Comparison of ENCODE assay signal across 15 cellular contexts in genomic region chr15:32959077-32959476, GRCh38.
DNase-seq lines count a peak whose midpoint lies in the region; ATAC-seq and TF ChIP-seq lines count a peak whose summit lies in the region.
"Had no signal": no experiment of that assay in that cellular context is flagged by ENCODE, and none has a peak within 500 bp of the region (broad histone marks: within the 10 kb centered on the region; RNA-seq: fewer than 3 reads in every experiment).

No MANE protein-coding gene starts in this region.

- H3K4me1 ChIP-seq in left lung, result no peaks in the 10 kb centered on the region

- no peak overlapping the region for H3K4me3 ChIP-seq in left lung
- H3K4me3 ChIP-seq: ovary, tibial artery had no signal

- DNase-seq in AG08395 (ENCODE audit: low spot score), result peak; percentile 31
- DNase-seq in HT1080 (ENCODE audit: low read depth), result peak; percentile 15
- peak; percentile 64 for DNase-seq in astrocyte of the hippocampus (ENCODE audit: low read depth, low spot score)
- no peak for DNase-seq in left lung
- no peak for DNase-seq in NCI-H2227 (lab: John Stamatoyannopoulos, UW; ENCODE audit: unreplicated experiment)
- no peak for DNase-seq in GOT3 (lab: John Stamatoyannopoulos, UW)
- no peak for DNase-seq in superior temporal gyrus (ENCODE audit: extremely low spot score)
- DNase-seq: activated CD4-positive, alpha-beta T cell treated with anti-CD3 and anti-CD28 coated beads for 36 hours; activated T-cell treated with anti-CD3 and anti-CD28 coated beads for 4 hours; DMS153; mesendoderm; NCI-H2227 treated with DMSO at 0.1 percent for 48 hours; ovary; tibial artery had no signal

- ATAC-seq in left lung, result peak; percentile 61
- no peak for ATAC-seq in HG03025 (IDR thresholded peaks at IDR 0.05; ENCODE audit: low FRiP score, unreplicated experiment)
- ATAC-seq: activated CD4-positive, alpha-beta T cell treated with anti-CD3 and anti-CD28 coated beads for 36 hours had no signal

- no peak for TF ChIP-seq CTCF in left lung (IDR thresholded peaks at IDR 0.05)

- H3K9me3 ChIP-seq in left lung, result no peaks in the 10 kb centered on the region
- H3K9me3 ChIP-seq: ovary, tibial artery had no signal

- no peaks in the 10 kb centered on the region for H3K36me3 ChIP-seq in left lung
- H3K36me3 ChIP-seq: ovary, tibial artery had no signal

- no peaks in the 10 kb centered on the region for H3K27me3 ChIP-seq in left lung
- H3K27me3 ChIP-seq: ovary, tibial artery had no signal

- H3K27ac ChIP-seq in left lung, result no peak overlapping the region
- H3K27ac ChIP-seq: ovary, tibial artery had no signal

- intact Hi-C loops in left lung (cut with DNase I), result no loop called here

Comparison
In these comparisons a context has a peak if more than half of its experiments do, and no peak if none do; other contexts are left out.
1. DNase-seq: peak in AG08395 (single experiment), HT1080 (single experiment) and astrocyte of the hippocampus (single experiment); none in left lung (0 of 2), NCI-H2227 (single experiment), GOT3 (single experiment) and superior temporal gyrus (single experiment).